Comparison of ENCODE assay signal across 18 cellular contexts in the genomic region with DNA sequence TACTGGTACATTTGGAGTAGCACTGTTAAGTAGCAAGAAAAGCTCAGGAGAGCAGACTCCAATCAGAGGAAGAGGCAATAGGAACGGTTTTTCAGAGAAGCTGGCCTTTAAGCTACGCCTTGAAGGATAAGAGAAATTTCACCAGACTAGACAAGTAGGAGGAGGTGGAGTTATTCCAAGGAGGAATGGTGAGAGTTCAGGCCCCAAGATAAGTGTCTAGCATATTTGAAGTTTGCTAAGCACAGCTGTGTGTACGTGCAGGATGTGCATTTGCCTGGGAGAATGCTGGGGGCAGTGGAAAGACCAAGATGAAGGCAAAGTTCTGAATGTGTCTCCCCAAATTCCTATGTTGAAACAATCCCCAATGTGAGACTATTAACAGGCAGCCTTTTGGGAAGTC.
DNase-seq lines count a peak whose midpoint lies in the region; ATAC-seq and TF ChIP-seq lines count a peak whose summit lies in the region.
"Had no signal": no experiment of that assay in that cellular context is flagged by ENCODE, and none has a peak within 500 bp of the region (broad histone marks: within the 10 kb centered on the region; RNA-seq: fewer than 3 reads in every experiment).

No MANE protein-coding gene starts in this region.

- no peaks in the 10 kb centered on the region for H3K27me3 Mint-ChIP-seq in nephron (ENCODE audit: low read depth)

- peaks cover 0 to 5% (median 0%) of the 10 kb centered on the region in 4 donors for H3K9me3 ChIP-seq in Peyer's patch
- H3K9me3 ChIP-seq: HAP-1 had no signal

- H3K4me1 Mint-ChIP-seq in nephron = peaks cover 43% of the 10 kb centered on the region
- H3K4me1 Mint-ChIP-seq: CD14-positive monocyte; CD4-positive, alpha-beta memory T cell; IgD-negative memory B cell had no signal

- no peak overlapping the region for H3K4me3 ChIP-seq in choroid plexus epithelial cell (ENCODE audit: low read depth, low read length)
- no peak overlapping the region for H3K4me3 ChIP-seq in Peyer's patch
- H3K4me3 ChIP-seq: BLaER1, GM23248, HAP-1 had no signal

- intact Hi-C loops in Right ventricle myocardium inferior (cut with DNase I) = no loop called here

- no peak overlapping the region for H3K27ac ChIP-seq in Peyer's patch
- H3K27ac ChIP-seq: BLaER1, GM23248 had no signal

- peaks cover 34% of the 10 kb centered on the region for H3K9me3 Mint-ChIP-seq in nephron

- no peaks in the 10 kb centered on the region for H3K4me1 ChIP-seq in Peyer's patch
- H3K4me1 ChIP-seq: HAP-1 had no signal

- no peak overlapping the region for H3K4me3 Mint-ChIP-seq in nephron
- H3K4me3 Mint-ChIP-seq: CD4-positive, alpha-beta memory T cell; IgD-negative memory B cell had no signal

- no peaks in the 10 kb centered on the region for H3K36me3 ChIP-seq in Peyer's patch
- H3K36me3 ChIP-seq: BLaER1, HAP-1 had no signal

- H3K27me3 ChIP-seq in Peyer's patch = no peaks in the 10 kb centered on the region
- H3K27me3 ChIP-seq: BLaER1 had no signal

- TF ChIP-seq POLR2A in Peyer's patch (IDR thresholded peaks at IDR 0.05) = no peak

- peak overlapping the region; percentile 57 to 90 (median 90) for H3K27ac Mint-ChIP-seq in nephron
- H3K27ac Mint-ChIP-seq: CD14-positive monocyte; CD4-positive, alpha-beta memory T cell had no signal

- ATAC-seq in GM18858 (IDR thresholded peaks at IDR 0.05; ENCODE audit: unreplicated experiment) (no peak), Right ventricle myocardium inferior (no peak)

- peak; percentile 5 for DNase-seq in NCI-H226
- peak; percentile 46 for DNase-seq in choroid plexus epithelial cell (ENCODE audit: low read depth)
- DNase-seq in left kidney (ENCODE audit: low read depth, low spot score) = peak; percentile 21
- no peak for DNase-seq in Peyer's patch
- DNase-seq in T-helper 1 cell = no peak
- no peak for DNase-seq in Right ventricle myocardium inferior (ENCODE audit: missing footprints)
- DNase-seq: 8988T; CD4-positive, alpha-beta memory T cell; DMS153; DMS79; GDM1; GM23248 had no signal

- TF ChIP-seq CTCF in choroid plexus epithelial cell (conservative IDR thresholded peaks at IDR 0.05; ENCODE audit: low read depth, low read length) = no peak
- TF ChIP-seq CTCF in nephron (IDR thresholded peaks at IDR 0.05; ENCODE audit: unreplicated experiment in 3 of 3) = no peak
- no peak for TF ChIP-seq CTCF in Peyer's patch (IDR thresholded peaks at IDR 0.05)

- peaks cover 30% of the 10 kb centered on the region for H3K36me3 Mint-ChIP-seq in nephron (ENCODE audit: low read depth)
- H3K36me3 Mint-ChIP-seq: CD14-positive monocyte; CD4-positive, alpha-beta memory T cell; IgD-negative memory B cell had no signal

Comparison
In these comparisons a context has a peak if more than half of its experiments do, and no peak if none do; other contexts are left out.
1. DNase-seq: peak in NCI-H226 (single experiment), choroid plexus epithelial cell (single experiment) and left kidney (single experiment); none in Peyer's patch (0 of 3), T-helper 1 cell (0 of 5) and Right ventricle myocardium inferior (single experiment).